ENCODE assay signal across 9 cellular contexts in genomic region chr19:8343483-8343844, GRCh38. TPM values are rescaled to one million over a fixed set of nuclear protein-coding genes. Genes with fewer than 3 reads are reported as not detected.
DNase-seq lines count a peak whose midpoint lies in the region; ATAC-seq and TF ChIP-seq lines count a peak whose summit lies in the region.
"Had no signal": no experiment of that assay in that cellular context is flagged by ENCODE, and none has a peak within 500 bp of the region (broad histone marks: within the 10 kb centered on the region; RNA-seq: fewer than 3 reads in every experiment).

No MANE protein-coding gene starts in this region.

- in situ Hi-C loops in mammary epithelial cell (cut with MboI; ENCODE audit: low sequenced_read_pairs in 2 of 2), result no loop called here

- dilution Hi-C loops in mammary epithelial cell (cut with HindIII; ENCODE audit: low sequenced_read_pairs), result no loop called here

- H3K9me3 Mint-ChIP-seq in nephron, result no peaks in the 10 kb centered on the region

- H3K36me3 ChIP-seq in HUES6 (ENCODE audit: control insufficient read depth, insufficient read depth, low read length) (no peaks in the 10 kb centered on the region), mammary epithelial cell (ENCODE audit: insufficient read depth, low read length) (no peaks in the 10 kb centered on the region)

- H3K36me3 Mint-ChIP-seq in nephron (ENCODE audit: low read depth), result no peaks in the 10 kb centered on the region

- peak overlapping the region; percentile 31; the same call in 1 of the 2 replicates for H3K4me3 ChIP-seq in AG04450 (ENCODE audit: low read depth, low read length)
- peak overlapping the region; percentile 78; the same call in 1 of the 2 replicates for H3K4me3 ChIP-seq in HUES6 (ENCODE audit: low read depth, low read length)
- peak overlapping the region; percentile 17 to 45 (median 20) for H3K4me3 ChIP-seq in mammary epithelial cell (replicated peaks in 1 of 3; ENCODE audit: insufficient read depth in 1 of 3, low read depth in 2 of 3, low read length in 3 of 3)

- WGBS in mammary epithelial cell (ENCODE audit: low coverage, missing lambda C conversion rate), result 48% methylated on average over 5 of the region's 11 CpGs

- peaks cover 23% of the 10 kb centered on the region for H3K27me3 ChIP-seq in AG04450 (ENCODE audit: control insufficient read depth, insufficient read depth, low read length)
- H3K27me3 ChIP-seq in HUES6 (ENCODE audit: control insufficient read depth, insufficient read depth, low read length), result peaks cover 10% of the 10 kb centered on the region
- H3K27me3 ChIP-seq in mammary epithelial cell (ENCODE audit: insufficient read depth, low read length), result no peaks in the 10 kb centered on the region

- H3K4me1 ChIP-seq in HUES6 (ENCODE audit: control insufficient read depth, insufficient read depth, low read length) (peaks cover 14% of the 10 kb centered on the region; the same call in 1 of the 2 replicates), mammary epithelial cell (ENCODE audit: insufficient read depth, low read length) (peaks cover 4% of the 10 kb centered on the region)

- no peaks in the 10 kb centered on the region for H3K79me2 ChIP-seq in mammary epithelial cell (ENCODE audit: insufficient read depth, low read length)

- CTCF ChIA-PET in AG04450 (lab: Charles Lee), result interaction anchor here (0.7 to 3.1 kb wide), 2 partner anchors 11 to 238 kb away, joined by 3 to 19 read pairs; no protein-coding TSS in a partner anchor
- CTCF ChIA-PET in mammary epithelial cell (lab: Charles Lee; ENCODE audit: low non-redundant PET), result no interaction called here

- H3K4me3 Mint-ChIP-seq in nephron, result peak overlapping the region; percentile 73 to 82 (median 79)

- peak overlapping the region; percentile 77 for H3K4me2 ChIP-seq in mammary epithelial cell (ENCODE audit: insufficient read depth, low read depth, low read length)

- POLR2A ChIA-PET in AG04450 (lab: Yijun Ruan, JAX), result interaction anchor here (0.6 to 0.7 kb wide), 2 partner anchors 8 to 116 kb away, joined by 3 read pairs; no protein-coding TSS in a partner anchor

- no peak for DNase-seq in AG04450 (ENCODE audit: low read depth, low spot score)
- no peak for DNase-seq in mammary epithelial cell
- no peak for DNase-seq in NCI-H1105 treated with DMSO at 0.1 percent for 48 hours (lab: John Stamatoyannopoulos, UW)
- DNase-seq in AML-193 (lab: John Stamatoyannopoulos, UW), result no peak
- no peak for DNase-seq in occipital lobe (lab: John Stamatoyannopoulos, UW)
- DNase-seq: cerebellar nuclear complex had no signal

- H3K9me3 ChIP-seq in AG04450 (ENCODE audit: control insufficient read depth, insufficient read depth, low read length), result no peaks in the 10 kb centered on the region; the same call in 1 of the 2 replicates
- H3K9me3 ChIP-seq in HUES6 (ENCODE audit: control insufficient read depth, insufficient read depth, low read depth, low read length), result no peaks in the 10 kb centered on the region
- no peaks in the 10 kb centered on the region for H3K9me3 ChIP-seq in mammary epithelial cell (replicated peaks; ENCODE audit: insufficient read depth, low read length)

- TF ChIP-seq CTCF in AG04450 (IDR thresholded peaks at IDR 0.05; ENCODE audit: low read depth, low read length) (no peak), mammary epithelial cell (conservative IDR thresholded peaks at IDR 0.05 in 1 of 2, IDR thresholded peaks at IDR 0.05 in 1 of 2; ENCODE audit: extremely low read depth in 1 of 2, insufficient read depth in 1 of 2, low read depth in 1 of 2, low read length in 2 of 2) (no peak), nephron (IDR thresholded peaks at IDR 0.05; ENCODE audit: unreplicated experiment in 3 of 3) (no peak)

- no peak overlapping the region for H3K27ac ChIP-seq in AG04450 (ENCODE audit: low read depth, low read length)
- H3K27ac ChIP-seq in HUES6 (ENCODE audit: low read depth, low read length), result no peak overlapping the region
- no peak overlapping the region for H3K27ac ChIP-seq in mammary epithelial cell (ENCODE audit: insufficient read depth, low read depth, low read length)

- H2AFZ ChIP-seq in mammary epithelial cell (ENCODE audit: low read depth, low read length), result peak overlapping the region; percentile 77

- no peak overlapping the region for H3K9ac ChIP-seq in HUES6 (ENCODE audit: low read length)
- no peak overlapping the region for H3K9ac ChIP-seq in mammary epithelial cell (ENCODE audit: insufficient read depth, low read length)

- peaks cover 7% of the 10 kb centered on the region for H3K4me1 Mint-ChIP-seq in nephron

- no TSS peak for BruUV-seq in mammary epithelial cell (replicated peaks; lab: Mats Ljungman, UMichigan)

- intact Hi-C loops in mammary epithelial cell (cut with micrococcal nuclease), result no loop called here

- H3K27me3 Mint-ChIP-seq in nephron (ENCODE audit: low read depth), result peaks cover 49% of the 10 kb centered on the region

- no peaks in the 10 kb centered on the region for H4K20me1 ChIP-seq in mammary epithelial cell (ENCODE audit: insufficient read depth, low read length)

- no peak for ATAC-seq in HG02938 (IDR thresholded peaks at IDR 0.05; ENCODE audit: unreplicated experiment)

- no peak overlapping the region for H3K27ac Mint-ChIP-seq in nephron

RNA-seq across cellular contexts. Expression of gene KANK3, which starts 0.4 kb away (rescaled TPM):
- polyA plus RNA-seq in AG04450 (2011; rRNA removed) (0.07 TPM in 1 of 2 replicates, not detected in the other), mammary epithelial cell (1.9 TPM)
- not detected in 2 replicates for polyA minus RNA-seq in AG04450 (2011; rRNA and poly(A)+ RNA removed)
- total RNA-seq in mammary epithelial cell (1 to 10 TPM in 1 of 2 donors, under 1 TPM in 1; 0.33 to 5.3 TPM), occipital lobe (5.1 TPM)
- polyA minus RNA-seq in mammary epithelial cell, result 3.5 TPM

RNA-seq across cellular contexts. Expression of gene ANGPTL4, which starts 20.5 kb away (rescaled TPM):
- 1.3 and 1.7 TPM in 2 replicates for polyA plus RNA-seq in AG04450 (2011; rRNA removed)
- polyA minus RNA-seq in AG04450 (2011; rRNA and poly(A)+ RNA removed), result 0.43 and 0.83 TPM in 2 replicates
- total RNA-seq in mammary epithelial cell, result 100 to 1,000 TPM in 1 of 2 donors, 10 to 100 TPM in 1; 75.8 to 294 TPM
- 551 TPM for polyA plus RNA-seq in mammary epithelial cell
- 208 TPM for polyA minus RNA-seq in mammary epithelial cell
- 0.94 TPM for total RNA-seq in occipital lobe

RNA-seq across cellular contexts. Expression of gene RPS28, which starts 22.2 kb away (rescaled TPM):
- 424 and 658 TPM in 2 replicates for polyA plus RNA-seq in AG04450 (2011; rRNA removed)
- polyA minus RNA-seq in AG04450 (2011; rRNA and poly(A)+ RNA removed), result 188 and 234 TPM in 2 replicates
- total RNA-seq in mammary epithelial cell, result 1,000 to 10,000 TPM in 1 of 2 donors, 100 to 1,000 TPM in 1; 151 to 1,577 TPM
- 681 TPM for polyA plus RNA-seq in mammary epithelial cell
- 419 TPM for polyA minus RNA-seq in mammary epithelial cell
- total RNA-seq in occipital lobe, result 161 TPM

RNA-seq across cellular contexts. Expression of gene NDUFA7, which starts 22.3 kb away (rescaled TPM):
- polyA plus RNA-seq in AG04450 (2011; rRNA removed) (31.5 and 46.1 TPM in 2 replicates), mammary epithelial cell (79.6 TPM)
- polyA minus RNA-seq in AG04450 (2011; rRNA and poly(A)+ RNA removed), result 38.6 and 56.7 TPM in 2 replicates
- total RNA-seq in mammary epithelial cell (10 to 100 TPM in 1 of 2 donors, 1 to 10 TPM in 1; 5.3 to 77.6 TPM), occipital lobe (10.5 TPM)
- polyA minus RNA-seq in mammary epithelial cell, result 99.2 TPM

RNA-seq across cellular contexts. Expression of gene CD320, which starts 35.3 kb away (rescaled TPM):
- polyA plus RNA-seq in AG04450 (2011; rRNA removed), result 22.6 and 31.0 TPM in 2 replicates
- 8.1 and 10.5 TPM in 2 replicates for polyA minus RNA-seq in AG04450 (2011; rRNA and poly(A)+ RNA removed)
- total RNA-seq in mammary epithelial cell, result 10 to 100 TPM in 1 of 2 donors, 1 to 10 TPM in 1; 8.0 to 31.0 TPM
- polyA plus RNA-seq in mammary epithelial cell, result 44.0 TPM
- 20.2 TPM for polyA minus RNA-seq in mammary epithelial cell
- 13.4 TPM for total RNA-seq in occipital lobe

Comparison
In these comparisons a context has a peak if more than half of its experiments do, and no peak if none do; other contexts are left out.
1. H3K4me3 ChIP-seq: peak in every context shown above with its lines; median percentile 78 in HUES6; 31 in AG04450; 20 in mammary epithelial cell.
2. RNA of gene ANGPTL4, which starts 20.5 kb away (total RNA-seq): 75.8 to 294 TPM in mammary epithelial cell; 0.94 TPM in occipital lobe (single experiment); every median in the first group is over 10 times any median in the second.